In genomic region chrY:8020540-8020939, GRCh38 we compare ENCODE assay signal across 32 cellular contexts.
"Had no signal": no experiment of that assay in that cellular context is flagged by ENCODE, and none has a peak within 500 bp of the region (broad histone marks: within the 10 kb centered on the region; RNA-seq: fewer than 3 reads in every experiment).

No MANE protein-coding gene starts in this region.

- H3K27me3 Mint-ChIP-seq: activated CD4-positive, alpha-beta T cell treated with anti-CD3 and anti-CD28 coated beads, Interleukin-2, amount 10 ng/mL, durations not matched to agents 24 days and 14 days; activated CD8-positive, alpha-beta T cell treated with anti-CD3 and anti-CD28 coated beads for 36 hours; activated naive CD4-positive, alpha-beta T cell treated with anti-CD3 and anti-CD28 coated beads, Interleukin-2, amount 50 U/mL, for 24 hours; activated naive CD8-positive, alpha-beta T cell treated with anti-CD3 and anti-CD28 coated beads, Interleukin-2, amount 10 ng/mL, durations not matched to agents 7 days and 5 days had no signal

- H3K27ac Mint-ChIP-seq: activated CD4-positive, alpha-beta T cell treated with anti-CD3 and anti-CD28 coated beads, Interleukin-2, amount 10 ng/mL, durations not matched to agents 24 days and 14 days; activated CD8-positive, alpha-beta T cell treated with anti-CD3 and anti-CD28 coated beads for 36 hours; activated naive CD4-positive, alpha-beta T cell treated with anti-CD3 and anti-CD28 coated beads, Interleukin-2, amount 50 U/mL, for 24 hours; activated naive CD8-positive, alpha-beta T cell treated with anti-CD3 and anti-CD28 coated beads, Interleukin-2, amount 10 ng/mL, durations not matched to agents 7 days and 5 days; activated T-helper 2 cell treated with anti-CD3 and anti-CD28 coated beads, Interferon-gamma antibody, Interleukin-2, Interleukin-4, amounts not matched to agents 10 μg/mL and 5 μg/mL and 100 μg/mL, durations not matched to agents 14 hours and 24 hours and 36 hours; T-helper 1 cell treated with Interleukin-12 subunit alpha and Interleukin-12 subunit beta and Interleukin-4 antibody, amounts not matched to agents 30 μg/mL and 1 μg/mL, for 36 hours; T-helper 2 cell treated with Interferon-gamma antibody and Interleukin-4, amounts not matched to agents 5 μg/mL and 100 μg/mL, for 36 hours had no signal

- H3K4me3 Mint-ChIP-seq: activated CD4-positive, alpha-beta T cell treated with anti-CD3 and anti-CD28 coated beads, Interleukin-2, amount 10 ng/mL, durations not matched to agents 24 days and 14 days; activated CD8-positive, alpha-beta T cell treated with anti-CD3 and anti-CD28 coated beads for 36 hours; activated naive CD4-positive, alpha-beta T cell treated with anti-CD3 and anti-CD28 coated beads, Interleukin-2, amount 50 U/mL, for 24 hours; activated naive CD8-positive, alpha-beta T cell treated with anti-CD3 and anti-CD28 coated beads, Interleukin-2, amount 10 ng/mL, durations not matched to agents 7 days and 5 days; T-helper 1 cell treated with Interleukin-12 subunit alpha and Interleukin-12 subunit beta and Interleukin-4 antibody, amounts not matched to agents 30 μg/mL and 1 μg/mL, for 36 hours; T-helper 2 cell treated with Interferon-gamma antibody and Interleukin-4, amounts not matched to agents 5 μg/mL and 100 μg/mL, for 36 hours had no signal

- H3K27me3 ChIP-seq: ascending aorta, MG63, Peyer's patch, SJCRH30 had no signal

- H3K4me1 Mint-ChIP-seq: activated CD4-positive, alpha-beta T cell treated with anti-CD3 and anti-CD28 coated beads, Interleukin-2, amount 10 ng/mL, durations not matched to agents 24 days and 14 days; activated naive CD8-positive, alpha-beta T cell treated with anti-CD3 and anti-CD28 coated beads, Interleukin-2, amount 10 ng/mL, durations not matched to agents 7 days and 5 days had no signal

- FAIRE-seq: TTC549 had no signal

- H3K4me3 ChIP-seq: ascending aorta, MG63, Peyer's patch, SJCRH30, SK-N-MC had no signal

- ATAC-seq: activated CD8-positive, alpha-beta T cell treated with anti-CD3 and anti-CD28 coated beads for 36 hours; PC-3 had no signal

- H3K36me3 ChIP-seq: ascending aorta, MG63, Peyer's patch, SJCRH30 had no signal

- DNase-seq: activated CD4-positive, alpha-beta T cell treated with anti-CD3 and anti-CD28 coated beads, Interleukin-2, amount 10 ng/mL, durations not matched to agents 24 days and 14 days; activated CD4-positive, alpha-beta T cell treated with anti-CD3 and anti-CD28 coated beads, Interleukin-2, amount 50 U/mL, for 4 hours; activated CD8-positive, alpha-beta T cell treated with anti-CD3 and anti-CD28 coated beads for 36 hours; activated gamma-delta T cell; activated naive CD4-positive, alpha-beta T cell treated with Interleukin-2 at 50 U/mL for 16 hours; activated naive CD8-positive, alpha-beta T cell treated with anti-CD3 and anti-CD28 coated beads, Interleukin-2, amount 10 ng/mL, durations not matched to agents 7 days and 5 days; activated T-cell treated with anti-CD3 and anti-CD28 coated beads, Interleukin-2, amount 50 U/mL, for 1 hour; amygdala; Karpas-422; MG63; NCI-H1048; NCI-H1105 treated with DMSO at 0.1 percent for 48 hours; NCI-H1436 treated with DMSO at 0.1 percent for 48 hours; NCI-H187; NCI-H2029 treated with DMSO at 0.1 percent for 48 hours; NCI-H2107; NCI-H2171; NCI-H510A; NCI-H526; NCI-H748 treated with DMSO at 0.1 percent for 48 hours; NK-92 treated with Interleukin-12 subunit alpha and Interleukin-12 subunit beta, amount 100 ng/mL, for 24 hours; PC-3; Peyer's patch; SHP77; SJCRH30 had no signal

- H3K9me3 Mint-ChIP-seq: activated CD4-positive, alpha-beta T cell treated with anti-CD3 and anti-CD28 coated beads, Interleukin-2, amount 10 ng/mL, durations not matched to agents 24 days and 14 days; activated CD8-positive, alpha-beta T cell treated with anti-CD3 and anti-CD28 coated beads for 36 hours; activated naive CD4-positive, alpha-beta T cell treated with anti-CD3 and anti-CD28 coated beads, Interleukin-2, amount 50 U/mL, for 24 hours; activated T-helper 2 cell treated with anti-CD3 and anti-CD28 coated beads, Interferon-gamma antibody, Interleukin-2, Interleukin-4, amounts not matched to agents 10 μg/mL and 5 μg/mL and 100 μg/mL, durations not matched to agents 14 hours and 24 hours and 36 hours; T-helper 1 cell treated with Interleukin-12 subunit alpha and Interleukin-12 subunit beta and Interleukin-4 antibody, amounts not matched to agents 30 μg/mL and 1 μg/mL, for 36 hours; T-helper 2 cell treated with Interferon-gamma antibody and Interleukin-4, amounts not matched to agents 5 μg/mL and 100 μg/mL, for 36 hours had no signal

- H3K36me3 Mint-ChIP-seq: activated naive CD4-positive, alpha-beta T cell treated with anti-CD3 and anti-CD28 coated beads, Interleukin-2, amount 50 U/mL, for 24 hours; activated naive CD8-positive, alpha-beta T cell treated with anti-CD3 and anti-CD28 coated beads, Interleukin-2, amount 10 ng/mL, durations not matched to agents 7 days and 5 days had no signal
